In the genomic region with DNA sequence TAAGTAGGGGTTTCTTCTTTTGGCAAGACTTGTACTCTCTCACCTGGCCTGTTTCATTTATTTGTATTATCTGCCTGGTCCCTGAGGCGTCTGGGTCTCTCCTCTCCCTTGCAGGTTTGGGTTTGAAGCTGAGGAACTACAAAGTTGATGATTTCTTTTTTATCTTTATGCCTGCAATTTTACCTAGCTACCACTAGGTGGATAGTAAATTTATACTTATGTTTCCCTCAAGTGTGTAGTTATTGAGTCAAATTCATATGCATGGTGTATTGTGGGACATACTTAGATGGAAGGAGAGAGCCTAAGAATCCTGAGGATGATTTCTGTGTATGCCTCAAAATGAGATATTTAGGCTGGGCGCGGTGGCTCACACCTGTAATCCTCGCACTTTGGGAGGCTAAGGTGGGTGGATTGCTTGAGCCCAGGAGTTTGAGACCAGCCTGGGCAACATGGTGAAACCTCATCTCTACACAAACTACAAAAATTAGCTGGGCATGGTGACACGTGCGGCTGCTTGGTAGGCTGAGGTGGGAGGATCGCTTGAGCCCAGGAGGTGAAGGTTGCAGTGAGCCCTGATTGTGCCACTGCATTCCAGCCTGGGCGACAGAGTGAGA, we compare ENCODE assay signal across 14 cellular contexts. TPM values are rescaled to one million over a fixed set of nuclear protein-coding genes. Genes with fewer than 3 reads are reported as not detected.
A peak's percentile ranks its signal among the peaks of the same experiment; 100 is the strongest.
DNase-seq lines count a peak whose midpoint lies in the region; ATAC-seq and TF ChIP-seq lines count a peak whose summit lies in the region.
"Had no signal": no experiment of that assay in that cellular context is flagged by ENCODE, and none has a peak within 500 bp of the region (broad histone marks: within the 10 kb centered on the region; RNA-seq: fewer than 3 reads in every experiment).

No MANE protein-coding gene starts in this region.

- H3K27me3 Mint-ChIP-seq in Calu3 (ENCODE audit: unreplicated experiment) (no peaks in the 10 kb centered on the region), chondrocyte (ENCODE audit: low read depth) (peaks cover 2% of the 10 kb centered on the region)

- TF ChIP-seq CTCF in Calu3 (IDR thresholded peaks at IDR 0.05; ENCODE audit: unreplicated experiment) (peak; percentile 31), LNCaP clone FGC (IDR thresholded peaks at IDR 0.05; ENCODE audit: control insufficient read depth, extremely low read depth, insufficient read depth) (peak; percentile 7; the same call in 1 of the 2 replicates), chondrocyte (IDR thresholded peaks at IDR 0.05) (peak; percentile 70), osteoblast (IDR thresholded peaks at IDR 0.05; ENCODE audit: extremely low read depth, low read depth, low read length) (peak; percentile 19), GM13976 (IDR thresholded peaks at IDR 0.05; ENCODE audit: borderline replicate concordance, control extremely low read depth, extremely low read depth, insufficient read depth, missing control alignments) (no peak), gastrocnemius medialis (IDR thresholded peaks at IDR 0.05 in 4 of 5, conservative IDR thresholded peaks at IDR 0.05 in 1 of 5) (no peak)

- CTCF ChIA-PET in Calu3 (lab: Charles Lee): interaction anchor here (0.6 to 2.2 kb wide), 2 partner anchors 57 to 113 kb away, joined by 3 to 5 read pairs; no protein-coding TSS in a partner anchor

- BruUV-seq in Calu3 (replicated peaks; lab: Mats Ljungman, UMichigan): no TSS peak

- H3K9me3 Mint-ChIP-seq in Calu3 (ENCODE audit: low read depth, unreplicated experiment): no peaks in the 10 kb centered on the region
- H3K9me3 Mint-ChIP-seq in chondrocyte (ENCODE audit: low read depth): peaks cover 7% of the 10 kb centered on the region

- H3K4me3 ChIP-seq in LNCaP clone FGC (ENCODE audit: low read depth, low read length) (no peak overlapping the region), osteoblast (ENCODE audit: insufficient read depth, low read length) (no peak overlapping the region), gastrocnemius medialis (no peak overlapping the region)
- H3K4me3 ChIP-seq: GM12878 had no signal

- H3K4me1 ChIP-seq in osteoblast (ENCODE audit: insufficient read depth, low read length) (peaks cover 19% of the 10 kb centered on the region), gastrocnemius medialis (no peaks in the 10 kb centered on the region)

- peaks cover 27% of the 10 kb centered on the region for H3K36me3 ChIP-seq in osteoblast (ENCODE audit: insufficient read depth, low read length)
- H3K36me3 ChIP-seq in gastrocnemius medialis: no peaks in the 10 kb centered on the region

- H3K27me3 ChIP-seq in osteoblast (ENCODE audit: insufficient read depth, low read length) (peaks cover 2% of the 10 kb centered on the region), gastrocnemius medialis (no peaks in the 10 kb centered on the region)

- ATAC-seq in HG03108 (IDR thresholded peaks at IDR 0.05; ENCODE audit: unreplicated experiment) (no peak), gastrocnemius medialis (no peak)
- ATAC-seq: GM12878; naive thymus-derived CD4-positive, alpha-beta T cell had no signal

- no peaks in the 10 kb centered on the region for H3K79me2 ChIP-seq in osteoblast (ENCODE audit: insufficient read depth, low read length)

- H3K9me3 ChIP-seq in osteoblast (ENCODE audit: low read depth, low read length): no peaks in the 10 kb centered on the region
- no peaks in the 10 kb centered on the region for H3K9me3 ChIP-seq in gastrocnemius medialis

- no peaks in the 10 kb centered on the region for H4K20me1 ChIP-seq in osteoblast (ENCODE audit: insufficient read depth, low read length)

- intact Hi-C loops in Calu3 (cut with micrococcal nuclease; ENCODE audit: unreplicated experiment) (no loop called here), gastrocnemius medialis (cut with DNase I; ENCODE audit: low total_unique reads) (no loop called here)

- no peaks in the 10 kb centered on the region for H3K36me3 Mint-ChIP-seq in Calu3 (ENCODE audit: insufficient read depth, unreplicated experiment)
- peaks cover 26% of the 10 kb centered on the region for H3K36me3 Mint-ChIP-seq in chondrocyte (ENCODE audit: low read depth)
- H3K36me3 Mint-ChIP-seq: naive thymus-derived CD4-positive, alpha-beta T cell had no signal

- no peak for TF ChIP-seq POLR2A in gastrocnemius medialis (IDR thresholded peaks at IDR 0.05)

- no peak overlapping the region for H3K27ac ChIP-seq in osteoblast (ENCODE audit: low read depth, low read length)
- H3K27ac ChIP-seq in gastrocnemius medialis: no peak overlapping the region
- H3K27ac ChIP-seq: WERI-Rb-1 had no signal

- H3K4me2 ChIP-seq in osteoblast (ENCODE audit: insufficient read depth, low read length): no peak overlapping the region

- no peak overlapping the region for H3K4me3 Mint-ChIP-seq in Calu3 (ENCODE audit: low read depth, unreplicated experiment)
- H3K4me3 Mint-ChIP-seq in chondrocyte (ENCODE audit: unreplicated experiment): no peak overlapping the region
- H3K4me3 Mint-ChIP-seq: naive thymus-derived CD4-positive, alpha-beta T cell had no signal

- no peak for DNase-seq in Calu3
- DNase-seq in LNCaP clone FGC (ENCODE audit: low read depth): no peak
- DNase-seq in chondrocyte (ENCODE audit: low spot score): no peak
- DNase-seq in osteoblast (ENCODE audit: insufficient read length, low spot score, missing footprints): no peak
- no peak for DNase-seq in GM13976 (ENCODE audit: low spot score)
- no peak for DNase-seq in NCI-H345 treated with DMSO at 0.1 percent for 48 hours (lab: John Stamatoyannopoulos, UW; ENCODE audit: unreplicated experiment)
- DNase-seq in gastrocnemius medialis: no peak
- DNase-seq: activated T-cell treated with anti-CD3 and anti-CD28 coated beads, Interleukin-2, amount 50 U/mL, for 1 hour; KBM-7; naive thymus-derived CD4-positive, alpha-beta T cell; WERI-Rb-1 had no signal

- H3K27ac Mint-ChIP-seq in Calu3 (ENCODE audit: unreplicated experiment) (no peak overlapping the region), chondrocyte (ENCODE audit: unreplicated experiment) (no peak overlapping the region)
- H3K27ac Mint-ChIP-seq: naive thymus-derived CD4-positive, alpha-beta T cell had no signal

- H3K4me1 Mint-ChIP-seq in Calu3 (ENCODE audit: low read depth, unreplicated experiment) (peaks cover 16% of the 10 kb centered on the region), chondrocyte (ENCODE audit: low read depth) (peaks cover 16% of the 10 kb centered on the region)

- in situ Hi-C loops in GM13976 (cut with MboI; ENCODE audit: low sequenced_read_pairs, unreplicated experiment) (no loop called here), gastrocnemius medialis (cut with MboI; ENCODE audit: low sequenced_read_pairs in 4 of 4) (no loop called here)

- no peak overlapping the region for H2AFZ ChIP-seq in osteoblast (ENCODE audit: low read length)

RNA-seq across cellular contexts. Expression of gene TMEM98, which starts 13.6 kb away (rescaled TPM):
- total RNA-seq in Calu3 (2022) (1.9 and 2.1 TPM in 2 replicates), chondrocyte (65.0 to 75.4 TPM (median 68.8 TPM) in 3 replicates), osteoblast (103 and 121 TPM in 2 replicates), gastrocnemius medialis (1 to 10 TPM; 1.7 to 8.0 (median 6.7) TPM)

RNA-seq across cellular contexts. Expression of gene SPACA3, which starts 50.1 kb away (rescaled TPM):
- total RNA-seq in Calu3 (2022) (not detected in 2 replicates), chondrocyte (not detected in 3 replicates), osteoblast (not detected in 2 replicates), gastrocnemius medialis (not detected)
- total RNA-seq: bronchial epithelial cell; GM12878; naive thymus-derived CD4-positive, alpha-beta T cell had no signal

Comparison
In these comparisons a context has a peak if more than half of its experiments do, and no peak if none do; other contexts are left out.
1. CTCF ChIP-seq: peak in Calu3 (single experiment), LNCaP clone FGC (single experiment), chondrocyte (single experiment) and osteoblast (single experiment); none in GM13976 (single experiment) and gastrocnemius medialis (0 of 5).